ENCODE assay signal across 1 cellular context in genomic region chr6:99145738-99146137, GRCh38.
TF ChIP-seq lines count a peak whose summit lies in the region.

No MANE protein-coding gene starts in this region.

TF ChIP-seq in GM12878, 131 proteins besides CTCF, POLR2A, EP300 and RAD21 (continued from another document):
- TF ChIP-seq GABPA (IDR thresholded peaks at IDR 0.05; ENCODE audit: low read depth) (no peak), TBL1XR1 (IDR thresholded peaks at IDR 0.05; ENCODE audit: low read depth, low read length) (no peak), ZBTB33 (IDR thresholded peaks at IDR 0.05) (no peak)
TF ChIP-seq in GM12878: peak in this region for 0.
